8 cellular contexts compared by ENCODE assay signal in the genomic region with DNA sequence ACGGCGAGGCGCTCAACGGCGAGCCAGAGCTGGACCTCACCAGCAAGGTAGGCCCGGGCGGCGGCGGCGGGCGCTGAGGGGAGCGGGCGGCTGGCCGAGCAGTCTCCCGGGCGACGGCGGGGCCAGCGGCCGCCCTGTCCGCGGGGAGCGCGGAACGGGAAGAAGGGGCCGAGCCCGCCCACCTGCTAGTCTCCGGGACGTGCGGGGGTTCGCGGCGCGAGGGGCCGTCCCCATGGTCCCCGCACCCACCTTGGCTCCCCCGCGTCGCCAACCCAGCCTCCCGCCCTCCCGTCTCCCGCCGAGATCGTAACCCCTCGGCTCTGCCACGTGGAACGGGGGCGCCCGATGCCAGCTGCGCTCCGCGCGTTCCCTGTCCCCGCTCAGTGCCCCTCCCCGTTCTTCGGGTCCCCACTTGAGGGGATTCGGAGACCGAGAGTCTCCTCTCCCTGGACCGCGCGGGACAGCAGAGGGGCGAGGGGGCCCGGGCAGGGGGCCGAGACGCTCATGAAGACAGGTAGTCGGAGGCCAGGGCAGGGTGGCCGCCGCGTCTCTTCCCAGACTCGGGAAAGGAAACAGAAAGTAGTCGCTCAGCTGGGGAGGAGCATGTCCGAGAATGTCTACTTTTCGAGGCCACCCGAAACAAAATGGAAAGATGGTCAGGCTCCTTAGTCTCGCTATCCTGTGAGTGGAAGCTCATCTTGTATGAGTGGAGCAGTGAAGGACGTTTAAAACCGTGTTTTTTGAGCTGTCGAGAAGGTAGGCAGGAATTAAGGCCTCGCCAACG. TPM values are rescaled to one million over a fixed set of nuclear protein-coding genes. Genes with fewer than 3 reads are reported as not detected.
DNase-seq lines count a peak whose midpoint lies in the region; ATAC-seq and TF ChIP-seq lines count a peak whose summit lies in the region.

No MANE protein-coding gene starts in this region.

- peaks cover 72% of the 10 kb centered on the region for H3K4me1 Mint-ChIP-seq in CD4-positive, alpha-beta T cell (ENCODE audit: low read depth)
- peaks cover 48% of the 10 kb centered on the region for H3K4me1 Mint-ChIP-seq in activated naive CD8-positive, alpha-beta T cell treated with anti-CD3 and anti-CD28 coated beads, Interleukin-2, amount 10 ng/mL, durations not matched to agents 7 days and 5 days

- no peaks in the 10 kb centered on the region for H3F3A ChIP-seq in OCI-LY1 (ENCODE audit: insufficient read depth, low read length)

- intact Hi-C loops in CD4-positive, alpha-beta T cell (cut with DNase I, micrococcal nuclease): loop anchor here in 1 of 2 experiments (2.0 to 5.0 kb wide), 2 partner anchors 49 to 86 kb away; a partner anchor contains a TSS
- intact Hi-C loops in heart right ventricle (cut with DNase I): loop anchor here in 3 of 10 donors (5.0 to 10.0 kb wide), 3 partner anchors 46 to 201 kb away; a partner anchor contains a TSS
- intact Hi-C loops in posterior cingulate gyrus (cut with DNase I): loop anchor here (10.0 kb wide), 1 partner anchor 201 kb away; a partner anchor contains a TSS

- ATAC-seq in CD4-positive, alpha-beta T cell (ENCODE audit: poor library complexity): no peak
- ATAC-seq in GM21528 (IDR thresholded peaks at IDR 0.05; ENCODE audit: low FRiP score, unreplicated experiment) (peak; percentile 11), heart right ventricle (peak in 4 of 8 donors; percentile 1 to 46 (median 10)), HG02678 (IDR thresholded peaks at IDR 0.05; ENCODE audit: unreplicated experiment) (no peak), HG02884 (IDR thresholded peaks at IDR 0.05; ENCODE audit: unreplicated experiment) (no peak)
- no peak for ATAC-seq in activated naive CD8-positive, alpha-beta T cell treated with anti-CD3 and anti-CD28 coated beads, Interleukin-2, amount 10 ng/mL, durations not matched to agents 7 days and 5 days (ENCODE audit: low read depth)

- H3K9me3 ChIP-seq in CD4-positive, alpha-beta T cell (ENCODE audit: control insufficient read depth, low read length): no peaks in the 10 kb centered on the region
- H3K9me3 ChIP-seq in OCI-LY1 (ENCODE audit: low read length) (no peaks in the 10 kb centered on the region), heart right ventricle (no peaks in the 10 kb centered on the region)

- H3K4me3 Mint-ChIP-seq in CD4-positive, alpha-beta T cell: peak overlapping the region; percentile 93
- peak overlapping the region; percentile 94 for H3K4me3 Mint-ChIP-seq in activated naive CD8-positive, alpha-beta T cell treated with anti-CD3 and anti-CD28 coated beads, Interleukin-2, amount 10 ng/mL, durations not matched to agents 7 days and 5 days

- H3K4me3 ChIP-seq in OCI-LY1 (ENCODE audit: low read depth, low read length, poor library complexity, severe bottlenecking) (peak overlapping the region; percentile 98), heart right ventricle (peak overlapping the region; percentile 74 to 98 (median 88))

- H4K20me1 ChIP-seq in OCI-LY1 (ENCODE audit: insufficient read depth, low read length): 0 out of 2 replicates have a peak, but pooled peaks cover 5% of the 10 kb centered on the region

- POLR2A ChIA-PET in CD4-positive, alpha-beta T cell (lab: Charles Lee): interaction anchor here (0.6 to 6.3 kb wide), 24 partner anchors 10 to 1338 kb away, joined by 3 to 97 read pairs (median 6); a partner anchor contains a TSS
- POLR2A ChIA-PET in activated naive CD8-positive, alpha-beta T cell treated with anti-CD3 and anti-CD28 coated beads, Interleukin-2, amount 10 ng/mL, durations not matched to agents 7 days and 5 days (lab: Charles Lee): interaction anchor here (0.6 to 3.6 kb wide), 15 partner anchors 8 to 613 kb away, joined by 3 to 26 read pairs (median 4); a partner anchor contains a TSS

- H3K79me2 ChIP-seq in OCI-LY1 (ENCODE audit: insufficient read depth, low read length): peaks cover 46% of the 10 kb centered on the region

- peak overlapping the region; percentile 91 for H3K9ac ChIP-seq in OCI-LY1 (ENCODE audit: low read length)

- H3K36me3 Mint-ChIP-seq in CD4-positive, alpha-beta T cell (ENCODE audit: low read depth): peaks cover 41% of the 10 kb centered on the region
- H3K36me3 Mint-ChIP-seq in activated naive CD8-positive, alpha-beta T cell treated with anti-CD3 and anti-CD28 coated beads, Interleukin-2, amount 10 ng/mL, durations not matched to agents 7 days and 5 days: peaks cover 24% of the 10 kb centered on the region

- peak overlapping the region; percentile 97 for H3K4me2 ChIP-seq in OCI-LY1 (ENCODE audit: low read length)

- no peaks in the 10 kb centered on the region for H3K9me2 ChIP-seq in OCI-LY1 (ENCODE audit: low read depth, low read length)

- WGBS in heart right ventricle, 2 donors: 0 to 1% methylated on average over 65 to 76 of the region's 80 CpGs

- DNase-seq in CD4-positive, alpha-beta T cell: peak in 3 of 10 experiments; percentile 13 to 49 (median 32)
- DNase-seq in activated naive CD8-positive, alpha-beta T cell treated with anti-CD3 and anti-CD28 coated beads, Interleukin-2, amount 10 ng/mL, durations not matched to agents 7 days and 5 days: peak; percentile 64
- peak in 1 of 2 donors; percentile 43 for DNase-seq in heart right ventricle
- DNase-seq in posterior cingulate gyrus: peak in 7 of 10 donors; percentile 18 to 91 (median 52)

- peaks cover 61% of the 10 kb centered on the region for H3K4me1 ChIP-seq in OCI-LY1 (ENCODE audit: insufficient read depth, low read length, severe bottlenecking)
- H3K4me1 ChIP-seq in heart right ventricle: peaks cover 12 to 57% (median 50%) of the 10 kb centered on the region in 9 donors

- H3K27me3 Mint-ChIP-seq in CD4-positive, alpha-beta T cell: peaks cover 2% of the 10 kb centered on the region
- H3K27me3 Mint-ChIP-seq in activated naive CD8-positive, alpha-beta T cell treated with anti-CD3 and anti-CD28 coated beads, Interleukin-2, amount 10 ng/mL, durations not matched to agents 7 days and 5 days: no peaks in the 10 kb centered on the region

- H3K27ac Mint-ChIP-seq in CD4-positive, alpha-beta T cell: peak overlapping the region; percentile 93
- peak overlapping the region; percentile 86 for H3K27ac Mint-ChIP-seq in activated naive CD8-positive, alpha-beta T cell treated with anti-CD3 and anti-CD28 coated beads, Interleukin-2, amount 10 ng/mL, durations not matched to agents 7 days and 5 days

- H3K27ac ChIP-seq in CD4-positive, alpha-beta T cell (ENCODE audit: low read depth, low read length): peak overlapping the region; percentile 70
- H3K27ac ChIP-seq in OCI-LY1 (ENCODE audit: low read depth, low read length, poor library complexity, severe bottlenecking) (peak overlapping the region; percentile 25), heart right ventricle (peak overlapping the region; percentile 86 to 98 (median 95))

- no peak overlapping the region for H2AFZ ChIP-seq in OCI-LY1 (ENCODE audit: low read length)

- CTCF ChIA-PET in CD4-positive, alpha-beta T cell (lab: Charles Lee): interaction anchor here (0.8 to 4.1 kb wide), 5 partner anchors 10 to 28 kb away, joined by 3 to 27 read pairs (median 4); a partner anchor contains a TSS

- no peaks in the 10 kb centered on the region for H3K27me3 ChIP-seq in CD4-positive, alpha-beta T cell (ENCODE audit: control insufficient read depth, insufficient read depth, low read length)
- H3K27me3 ChIP-seq in OCI-LY1 (ENCODE audit: insufficient read depth, low read length): no peaks in the 10 kb centered on the region
- no peaks in the 10 kb centered on the region for H3K27me3 ChIP-seq in heart right ventricle

- H3K9me3 Mint-ChIP-seq in CD4-positive, alpha-beta T cell: no peaks in the 10 kb centered on the region
- no peaks in the 10 kb centered on the region for H3K9me3 Mint-ChIP-seq in activated naive CD8-positive, alpha-beta T cell treated with anti-CD3 and anti-CD28 coated beads, Interleukin-2, amount 10 ng/mL, durations not matched to agents 7 days and 5 days

- H3K36me3 ChIP-seq in OCI-LY1 (ENCODE audit: insufficient read depth, low read length) (peaks cover 16% of the 10 kb centered on the region; the same call in 1 of the 2 replicates), heart right ventricle (peaks cover 0 to 25% (median 7%) of the 10 kb centered on the region in 9 donors)

- no peak for TF ChIP-seq CTCF in CD4-positive, alpha-beta T cell (IDR thresholded peaks at IDR 0.05)
- TF ChIP-seq CTCF in OCI-LY1 (IDR thresholded peaks at IDR 0.05; ENCODE audit: low read length): no peak
- no peak for TF ChIP-seq CTCF in heart right ventricle (IDR thresholded peaks at IDR 0.05)

RNA-seq across cellular contexts. Expression of a gene that starts 0.5 kb away (rescaled TPM):
- 100 to 1,000 TPM; 263 to 272 TPM for total RNA-seq in CD4-positive, alpha-beta T cell
- total RNA-seq in activated naive CD8-positive, alpha-beta T cell treated with anti-CD3 and anti-CD28 coated beads, Interleukin-2, amount 10 ng/mL, durations not matched to agents 7 days and 5 days: 10 to 100 TPM; 98.6 TPM
- 10 to 100 TPM; 23.0 to 53.2 (median 34.2) TPM for total RNA-seq in heart right ventricle
- 10 to 100 TPM; 13.5 to 18.4 TPM for polyA plus RNA-seq in heart right ventricle

RNA-seq across cellular contexts. Expression of a gene that starts 5.5 kb away (rescaled TPM):
- 100 to 1,000 TPM; 303 to 307 TPM for total RNA-seq in CD4-positive, alpha-beta T cell
- 10 to 100 TPM; 59.1 to 61.6 TPM for total RNA-seq in activated naive CD8-positive, alpha-beta T cell treated with anti-CD3 and anti-CD28 coated beads, Interleukin-2, amount 10 ng/mL, durations not matched to agents 7 days and 5 days
- 10 to 100 TPM; 13.7 to 37.3 (median 21.8) TPM for total RNA-seq in heart right ventricle
- polyA plus RNA-seq in heart right ventricle: 10 to 100 TPM in 1 of 2 donors, 1 to 10 TPM in 1; 9.6 to 24.2 TPM

RNA-seq across cellular contexts. Expression of a gene that starts 24.5 kb away (rescaled TPM):
- 10 to 100 TPM; 53.7 to 54.8 TPM for total RNA-seq in CD4-positive, alpha-beta T cell
- total RNA-seq in activated naive CD8-positive, alpha-beta T cell treated with anti-CD3 and anti-CD28 coated beads, Interleukin-2, amount 10 ng/mL, durations not matched to agents 7 days and 5 days: 10 to 100 TPM; 58.7 to 60.4 TPM
- 10 to 100 TPM; 55.7 to 86.2 (median 72.2) TPM for total RNA-seq in heart right ventricle
- 10 to 100 TPM; 23.0 to 40.7 TPM for polyA plus RNA-seq in heart right ventricle

RNA-seq across cellular contexts. Expression of a gene that starts 49.5 kb away (rescaled TPM):
- total RNA-seq in CD4-positive, alpha-beta T cell: 100 to 1,000 TPM; 440 to 453 TPM
- 100 to 1,000 TPM; 607 to 626 TPM for total RNA-seq in activated naive CD8-positive, alpha-beta T cell treated with anti-CD3 and anti-CD28 coated beads, Interleukin-2, amount 10 ng/mL, durations not matched to agents 7 days and 5 days
- 100 to 1,000 TPM in 5 of 10 donors, 10 to 100 TPM in 5; 70.2 to 178 (median 97.2) TPM for total RNA-seq in heart right ventricle
- 100 to 1,000 TPM in 1 of 2 donors, 10 to 100 TPM in 1; 38.6 to 112 TPM for polyA plus RNA-seq in heart right ventricle

RNA-seq across cellular contexts. Expression of a gene that starts 49.9 kb away (rescaled TPM):
- total RNA-seq in CD4-positive, alpha-beta T cell: 1 to 10 TPM; 4.6 to 7.6 TPM
- total RNA-seq in activated naive CD8-positive, alpha-beta T cell treated with anti-CD3 and anti-CD28 coated beads, Interleukin-2, amount 10 ng/mL, durations not matched to agents 7 days and 5 days: 10 to 100 TPM; 20.1 to 22.4 TPM
- 10 to 100 TPM; 33.8 to 51.0 (median 40.5) TPM for total RNA-seq in heart right ventricle
- 10 to 100 TPM; 41.6 to 74.7 TPM for polyA plus RNA-seq in heart right ventricle

Comparison
In these comparisons a context has a peak if more than half of its experiments do, and no peak if none do; other contexts are left out.
1. H3K27ac ChIP-seq: peak in every context shown above with its lines; median percentile 95 in heart right ventricle; 70 in CD4-positive, alpha-beta T cell; 25 in OCI-LY1.
2. RNA of a gene that starts 5.5 kb away (total RNA-seq): 303 to 307 TPM in CD4-positive, alpha-beta T cell; 59.1 to 61.6 TPM in activated naive CD8-positive, alpha-beta T cell treated with anti-CD3 and anti-CD28 coated beads, Interleukin-2, amount 10 ng/mL, durations not matched to agents 7 days and 5 days and 13.7 to 37.3 TPM in heart right ventricle; every median in the first group is over 4 times any median in the second.